In the genomic region with DNA sequence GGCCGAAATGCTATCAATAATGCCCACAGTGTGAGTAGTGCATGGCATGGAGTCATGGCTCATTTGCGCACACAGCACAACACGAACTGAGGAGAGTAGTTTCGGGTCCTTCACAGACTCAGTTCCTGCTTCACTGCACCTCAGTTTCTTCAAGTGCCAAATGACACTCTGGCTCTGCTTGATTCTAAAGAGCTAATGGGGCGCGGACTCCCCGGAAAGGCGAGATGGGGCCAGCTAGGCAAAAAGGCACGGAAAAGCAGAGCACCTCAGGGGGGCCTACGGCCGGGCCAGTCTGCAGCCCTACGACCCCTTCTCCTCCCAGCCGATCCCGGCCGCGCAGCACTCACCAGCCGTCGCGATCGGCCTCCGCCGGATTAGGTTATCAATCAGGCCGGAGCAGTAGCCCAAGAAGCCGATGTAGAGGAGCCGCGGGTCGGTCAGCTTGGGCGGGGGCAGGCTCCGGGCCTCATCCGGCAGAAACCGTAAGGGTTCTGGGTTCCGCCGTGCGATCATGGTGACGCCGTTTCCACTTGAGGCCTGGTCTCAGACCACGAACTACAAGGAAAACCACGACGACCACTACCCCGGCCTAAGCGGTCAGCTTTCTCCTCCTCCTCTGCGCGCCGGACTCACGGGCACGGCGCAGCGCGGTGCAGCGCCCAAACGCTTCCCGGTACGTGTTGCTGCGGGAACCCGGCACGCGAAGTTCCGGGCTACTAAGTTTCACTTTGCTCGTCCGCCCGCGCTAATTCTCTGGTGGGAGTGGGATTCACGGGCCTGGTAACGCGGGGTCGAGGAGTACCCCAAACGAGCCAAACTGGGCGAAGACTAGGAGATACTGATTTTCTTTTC, we compare ENCODE assay signal across 8 cellular contexts. TPM values are rescaled to one million over a fixed set of nuclear protein-coding genes. Genes with fewer than 3 reads are reported as not detected.
DNase-seq lines count a peak whose midpoint lies in the region; ATAC-seq and TF ChIP-seq lines count a peak whose summit lies in the region.

A gene (minus strand): TSS at position 631 of the 852 bp plus-strand sequence. CDS start 118 bp downstream, at position 513.

- peaks cover 0 to 9% of the 10 kb centered on the region in 2 donors for H3K4me1 ChIP-seq in breast epithelium
- 0 out of 2 replicates have a peak, but pooled peaks cover 7% of the 10 kb centered on the region for H3K4me1 ChIP-seq in iPS-20b (ENCODE audit: insufficient read depth, low read length)

- H3K9ac ChIP-seq in iPS-20b (ENCODE audit: low read depth, low read length), result peak within 1 kb of the TSS; percentile 92

- H3K27ac ChIP-seq in VCaP (peak within 1 kb of the TSS; percentile 92), breast epithelium (peak within 1 kb of the TSS; percentile 91 to 92), iPS-20b (ENCODE audit: low read length) (no peak within 1 kb of the TSS), skin epidermis (peak within 1 kb of the TSS; percentile 51 to 96 (median 90))

- TF ChIP-seq CTCF in VCaP (conservative IDR thresholded peaks at IDR 0.05) (no peak), breast epithelium (IDR thresholded peaks at IDR 0.05) (peak in 1 of 3 donors; percentile 26)

- peak; percentile 49 for TF ChIP-seq POLR2A in breast epithelium (IDR thresholded peaks at IDR 0.05)

- DNase-seq in NK-92 treated with Interleukin-12 subunit alpha and Interleukin-12 subunit beta, amount 100 ng/mL, for 24 hours (lab: John Stamatoyannopoulos, UW), result peak; percentile 67
- DNase-seq in NK-92 (lab: John Stamatoyannopoulos, UW; ENCODE audit: unreplicated experiment), result no peak
- DNase-seq in NCI-H2171 (lab: John Stamatoyannopoulos, UW), result peak; percentile 84
- DNase-seq in breast epithelium (ENCODE audit: low spot score in 2 of 2), result peak; percentile 53 to 79

- intact Hi-C loops in breast epithelium (cut with DNase I; ENCODE audit: low total_unique reads), result no loop called here

- H3K36me3 ChIP-seq in breast epithelium, result no peaks in the 10 kb centered on the region
- no peaks in the 10 kb centered on the region; the same call in 1 of the 2 replicates for H3K36me3 ChIP-seq in iPS-20b (ENCODE audit: insufficient read depth, low read depth, low read length)

- no peaks in the 10 kb centered on the region for H3K9me3 ChIP-seq in breast epithelium
- no peaks in the 10 kb centered on the region for H3K9me3 ChIP-seq in iPS-20b (ENCODE audit: insufficient read depth, low read depth, low read length)

- H3K27me3 ChIP-seq in breast epithelium, result no peaks in the 10 kb centered on the region
- no peaks in the 10 kb centered on the region for H3K27me3 ChIP-seq in iPS-20b (ENCODE audit: insufficient read depth, low read length)

- H3K4me3 ChIP-seq in breast epithelium, result peak within 1 kb of the TSS; percentile 82 to 97 (median 88)
- H3K4me3 ChIP-seq in iPS-20b (ENCODE audit: low read length), result peak within 1 kb of the TSS; percentile 98
- H3K4me3 ChIP-seq in skin epidermis, result peak within 1 kb of the TSS; percentile 59 to 99 (median 85)

- peak; percentile 82 for ATAC-seq in HG03039 (IDR thresholded peaks at IDR 0.05; ENCODE audit: unreplicated experiment)

RNA-seq across cellular contexts. Expression of the gene that starts here (rescaled TPM):
- total RNA-seq in breast epithelium, result 100 to 1,000 TPM; 101 to 105 (median 103) TPM
